In genomic region chr10:46579378-46579777, GRCh38 we compare ENCODE assay signal across 2 cellular contexts. TPM values are rescaled to one million over a fixed set of nuclear protein-coding genes. Genes with fewer than 3 reads are reported as not detected.
"Had no signal": no experiment of that assay in that cellular context is flagged by ENCODE, and none has a peak within 500 bp of the region (broad histone marks: within the 10 kb centered on the region; RNA-seq: fewer than 3 reads in every experiment).

No MANE protein-coding gene starts in this region.

RNA-seq across cellular contexts. Expression of gene SYT15, which starts 0.5 kb away (rescaled TPM):
- total RNA-seq: PC-3 had no signal

RNA-seq across cellular contexts. Expression of gene GPRIN2, which starts 22.9 kb away (rescaled TPM):
- total RNA-seq: Right ventricle myocardium superior had no signal
